9 cellular contexts compared by ENCODE assay signal in the genomic region with DNA sequence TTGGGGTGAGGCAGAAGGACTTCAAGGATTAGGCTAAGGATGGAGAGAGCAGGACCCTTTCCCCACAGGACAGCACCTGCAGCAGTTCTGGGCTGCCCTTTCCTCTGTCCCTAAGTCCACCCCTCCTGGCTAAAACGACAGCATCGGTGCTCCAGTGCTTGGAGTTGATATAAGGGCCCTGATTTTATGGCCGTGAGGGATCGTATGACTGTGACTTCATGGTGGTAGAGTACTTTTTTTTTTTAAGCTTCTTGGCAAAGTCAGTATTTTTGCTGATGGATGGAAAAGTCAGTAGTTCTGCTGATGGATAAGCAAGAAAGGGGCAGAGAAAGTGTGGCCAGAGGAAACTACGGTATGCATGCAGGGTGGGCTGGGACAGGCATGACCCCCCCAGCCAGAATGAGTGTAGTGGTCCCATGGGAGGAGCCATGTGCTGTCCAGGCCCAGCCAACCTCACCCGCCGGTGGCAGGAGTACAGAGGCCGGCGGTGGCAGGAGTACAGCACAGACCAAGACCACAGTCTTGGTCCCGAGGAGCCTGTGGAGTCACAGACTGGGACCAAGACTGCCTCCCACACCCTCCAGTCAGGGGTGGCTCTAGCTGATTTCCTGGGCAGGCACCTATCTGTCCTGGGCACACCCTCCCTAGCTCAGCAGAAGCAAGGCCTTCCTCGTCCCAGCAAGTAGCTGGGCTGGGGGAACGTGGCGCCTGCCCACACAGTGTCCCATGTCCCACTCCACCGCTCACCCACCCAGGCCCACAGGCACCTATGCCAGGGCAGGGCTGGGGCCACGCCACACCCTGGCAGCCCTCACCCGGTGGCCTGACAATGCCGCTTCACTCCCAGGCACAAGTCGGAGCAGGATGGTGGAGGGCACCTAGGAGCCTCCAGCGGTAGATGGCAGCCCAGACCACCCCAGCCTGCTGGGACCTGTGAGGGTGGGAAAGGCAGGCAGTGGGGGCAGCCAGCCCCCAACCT. TPM values are rescaled to one million over a fixed set of nuclear protein-coding genes. Genes with fewer than 3 reads are reported as not detected.
A peak's percentile ranks its signal among the peaks of the same experiment; 100 is the strongest.
DNase-seq lines count a peak whose midpoint lies in the region; ATAC-seq and TF ChIP-seq lines count a peak whose summit lies in the region.
"Had no signal": no experiment of that assay in that cellular context is flagged by ENCODE, and none has a peak within 500 bp of the region (broad histone marks: within the 10 kb centered on the region; RNA-seq: fewer than 3 reads in every experiment).

No MANE protein-coding gene starts in this region.

- peaks cover 0 to 2% of the 10 kb centered on the region in 2 donors for H3K27me3 Mint-ChIP-seq in CD8-positive, alpha-beta memory T cell
- H3K27me3 Mint-ChIP-seq in activated CD4-positive, alpha-beta memory T cell treated with anti-CD3 and anti-CD28 coated beads, Interleukin-2, amount 10 ng/mL, durations not matched to agents 7 days and 5 days = no peaks in the 10 kb centered on the region

- WGBS in lower leg skin, 2 donors = 58 to 69% methylated on average over 18 of the region's 19 CpGs

- H3K4me3 Mint-ChIP-seq in CD8-positive, alpha-beta memory T cell = peak overlapping the region; percentile 69 to 87 (median 75)
- peak overlapping the region; percentile 53 for H3K4me3 Mint-ChIP-seq in activated CD4-positive, alpha-beta memory T cell treated with anti-CD3 and anti-CD28 coated beads, Interleukin-2, amount 10 ng/mL, durations not matched to agents 7 days and 5 days

- ATAC-seq in lower lobe of right lung (no peak), GM19463 (IDR thresholded peaks at IDR 0.05; ENCODE audit: unreplicated experiment) (no peak)

- POLR2A ChIA-PET in CD8-positive, alpha-beta memory T cell (lab: Charles Lee) = interaction anchor here (0.5 to 1.8 kb wide), 7 partner anchors 12 to 84 kb away, joined by 3 to 6 read pairs (median 3); no protein-coding TSS in a partner anchor
- POLR2A ChIA-PET in HEK293 (lab: Yijun Ruan, JAX) = no interaction called here
- POLR2A ChIA-PET in activated CD4-positive, alpha-beta memory T cell treated with anti-CD3 and anti-CD28 coated beads, Interleukin-2, amount 10 ng/mL, durations not matched to agents 7 days and 5 days (lab: Charles Lee) = interaction anchor here (1.4 to 10.7 kb wide), 5 partner anchors 10 to 54 kb away, joined by 3 to 135 read pairs (median 75); a partner anchor contains a TSS

- H3K27me3 ChIP-seq in CD8-positive, alpha-beta memory T cell (ENCODE audit: insufficient read depth, low read length, poor library complexity, severe bottlenecking) = no peaks in the 10 kb centered on the region
- H3K27me3 ChIP-seq in lower lobe of right lung (ENCODE audit: low read depth) = no peaks in the 10 kb centered on the region

- H3K4me1 Mint-ChIP-seq in CD8-positive, alpha-beta memory T cell = peaks cover 94 to 100% (median 100%) of the 10 kb centered on the region in 3 donors
- peaks cover 100% of the 10 kb centered on the region for H3K4me1 Mint-ChIP-seq in activated CD4-positive, alpha-beta memory T cell treated with anti-CD3 and anti-CD28 coated beads, Interleukin-2, amount 10 ng/mL, durations not matched to agents 7 days and 5 days

- H3K27ac ChIP-seq in CD8-positive, alpha-beta memory T cell (ENCODE audit: low read depth, low read length) = peak overlapping the region; percentile 34
- no peak overlapping the region for H3K27ac ChIP-seq in HEK293 (ENCODE audit: extremely low read depth, low read depth, low read length)
- peak overlapping the region; percentile 9 for H3K27ac ChIP-seq in lower lobe of right lung

- no peaks in the 10 kb centered on the region for H3K9me3 Mint-ChIP-seq in CD8-positive, alpha-beta memory T cell
- no peaks in the 10 kb centered on the region for H3K9me3 Mint-ChIP-seq in activated CD4-positive, alpha-beta memory T cell treated with anti-CD3 and anti-CD28 coated beads, Interleukin-2, amount 10 ng/mL, durations not matched to agents 7 days and 5 days

- peak overlapping the region; percentile 10 for H3K4me3 ChIP-seq in CD8-positive, alpha-beta memory T cell (ENCODE audit: low read length)
- no peak overlapping the region for H3K4me3 ChIP-seq in HEK293 (ENCODE audit: low read depth, low read length)
- H3K4me3 ChIP-seq in lower lobe of right lung = no peak overlapping the region
- H3K4me3 ChIP-seq in lower leg skin (ENCODE audit: low read depth, poor library complexity, severe bottlenecking) = no peak overlapping the region

- no peak for TF ChIP-seq POLR2A in lower leg skin (IDR thresholded peaks at IDR 0.05)

- DNase-seq in CD8-positive, alpha-beta memory T cell = no peak
- DNase-seq in activated CD4-positive, alpha-beta memory T cell treated with anti-CD3 and anti-CD28 coated beads, Interleukin-2, amount 10 ng/mL, durations not matched to agents 7 days and 5 days = no peak
- DNase-seq in lower lobe of right lung (no peak), lower leg skin (ENCODE audit: low spot score in 2 of 2) (no peak), GOT3 (lab: John Stamatoyannopoulos, UW) (no peak), AG20443 (ENCODE audit: low spot score) (no peak)
- DNase-seq: NCI-H2081 had no signal

- H3K27ac Mint-ChIP-seq in CD8-positive, alpha-beta memory T cell = peak overlapping the region; percentile 84 to 99 (median 96)
- peak overlapping the region; percentile 94 for H3K27ac Mint-ChIP-seq in activated CD4-positive, alpha-beta memory T cell treated with anti-CD3 and anti-CD28 coated beads, Interleukin-2, amount 10 ng/mL, durations not matched to agents 7 days and 5 days

- H3K9me3 ChIP-seq in CD8-positive, alpha-beta memory T cell (ENCODE audit: low read length) = no peaks in the 10 kb centered on the region
- H3K9me3 ChIP-seq in HEK293 (ENCODE audit: control insufficient read depth, insufficient read depth, low read depth, low read length) = no peaks in the 10 kb centered on the region
- H3K9me3 ChIP-seq in lower lobe of right lung = no peaks in the 10 kb centered on the region

- peaks cover 100% of the 10 kb centered on the region for H3K4me1 ChIP-seq in CD8-positive, alpha-beta memory T cell (ENCODE audit: insufficient read depth, low read length)
- H3K4me1 ChIP-seq in HEK293 (ENCODE audit: control insufficient read depth, insufficient read depth, low read length) (peaks cover 31% of the 10 kb centered on the region), lower lobe of right lung (peaks cover 92% of the 10 kb centered on the region)

- peaks cover 0 to 16% (median 3%) of the 10 kb centered on the region in 3 donors for H3K36me3 Mint-ChIP-seq in CD8-positive, alpha-beta memory T cell
- H3K36me3 Mint-ChIP-seq in activated CD4-positive, alpha-beta memory T cell treated with anti-CD3 and anti-CD28 coated beads, Interleukin-2, amount 10 ng/mL, durations not matched to agents 7 days and 5 days (ENCODE audit: low read depth) = peaks cover 40% of the 10 kb centered on the region

- CTCF ChIA-PET in CD8-positive, alpha-beta memory T cell (lab: Charles Lee) = interaction anchor here (0.7 to 8.2 kb wide), 4 partner anchors 16 to 48 kb away, joined by 3 to 95 read pairs (median 36); a partner anchor contains a TSS
- CTCF ChIA-PET in HEK293 (lab: Yijun Ruan, JAX) = interaction anchor here (1.1 kb wide), 1 partner anchor 46 kb away, joined by 3 read pairs; no protein-coding TSS in a partner anchor
- CTCF ChIA-PET in activated CD4-positive, alpha-beta memory T cell treated with anti-CD3 and anti-CD28 coated beads, Interleukin-2, amount 10 ng/mL, durations not matched to agents 7 days and 5 days (lab: Charles Lee) = interaction anchor here (1.3 to 1.8 kb wide), 3 partner anchors 16 to 49 kb away, joined by 3 to 8 read pairs (median 4); no protein-coding TSS in a partner anchor

- peaks cover 9% of the 10 kb centered on the region for H3K36me3 ChIP-seq in CD8-positive, alpha-beta memory T cell (ENCODE audit: insufficient read depth, low read length)
- H3K36me3 ChIP-seq in HEK293 (ENCODE audit: control insufficient read depth in 2 of 2, insufficient read depth in 1 of 2, low read length in 2 of 2) = no peaks in the 10 kb centered on the region
- H3K36me3 ChIP-seq in lower lobe of right lung = no peaks in the 10 kb centered on the region

- TF ChIP-seq CTCF in HEK293 (tag by site-specific recombination; IDR thresholded peaks at IDR 0.05) = no peak
- TF ChIP-seq CTCF in lower lobe of right lung (IDR thresholded peaks at IDR 0.05) = no peak
- TF ChIP-seq CTCF in lower leg skin (IDR thresholded peaks at IDR 0.05) = no peak

- intact Hi-C loops in lower lobe of right lung (cut with DNase I) (no loop called here), lower leg skin (cut with DNase I; ENCODE audit: low total_unique reads) (no loop called here)

TF ChIP-seq in HEK293, 187 proteins besides CTCF, POLR2A, EP300 and RAD21 (continues in another document):
- 0 out of 2 replicates have a peak, but pooled peaks have one; percentile 52 for TF ChIP-seq ZBTB1 (tag by site-specific recombination; IDR thresholded peaks at IDR 0.05)
- TF ChIP-seq KLF8 (tag by site-specific recombination; IDR thresholded peaks at IDR 0.05) = peak; percentile 54
- TF ChIP-seq ZFP37 (tag by site-specific recombination; IDR thresholded peaks at IDR 0.05) = no peak
- peak; percentile 79 for TF ChIP-seq ZNF24 (tag by site-specific recombination; IDR thresholded peaks at IDR 0.05)
- TF ChIP-seq, protein P1, sequence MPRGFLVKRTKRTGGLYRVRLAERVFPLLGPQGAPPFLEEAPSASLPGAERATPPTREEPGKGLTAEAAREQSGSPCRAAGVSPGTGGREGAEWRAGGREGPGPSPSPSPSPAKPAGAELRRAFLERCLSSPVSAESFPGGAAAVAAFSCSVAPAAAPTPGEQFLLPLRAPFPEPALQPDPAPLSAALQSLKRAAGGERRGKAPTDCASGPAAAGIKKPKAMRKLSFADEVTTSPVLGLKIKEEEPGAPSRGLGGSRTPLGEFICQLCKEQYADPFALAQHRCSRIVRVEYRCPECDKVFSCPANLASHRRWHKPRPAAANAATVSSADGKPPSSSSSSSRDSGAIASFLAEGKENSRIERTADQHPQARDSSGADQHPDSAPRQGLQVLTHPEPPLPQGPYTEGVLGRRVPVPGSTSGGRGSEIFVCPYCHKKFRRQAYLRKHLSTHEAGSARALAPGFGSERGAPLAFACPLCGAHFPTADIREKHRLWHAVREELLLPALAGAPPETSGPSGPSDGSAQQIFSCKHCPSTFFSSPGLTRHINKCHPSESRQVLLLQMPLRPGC (tag by site-specific recombination; IDR thresholded peaks at IDR 0.05) = peak; percentile 50; the same call in 1 of the 2 replicates
- no peak for TF ChIP-seq ZNF560 (tag by site-specific recombination; IDR thresholded peaks at IDR 0.05; ENCODE audit: borderline replicate concordance)
- TF ChIP-seq SETDB1 (IDR thresholded peaks at IDR 0.05; ENCODE audit: insufficient read length, low read length) = no peak
- TF ChIP-seq ZBTB21 (tag by site-specific recombination; IDR thresholded peaks at IDR 0.05) = 0 out of 2 replicates have a peak, but pooled peaks have one; percentile 24
- no peak for TF ChIP-seq HOXD13 (CRISPR knock-in tag; IDR thresholded peaks at IDR 0.05; ENCODE audit: borderline replicate concordance)

RNA-seq across cellular contexts. Expression of a gene that starts 46.3 kb away (rescaled TPM):
- total RNA-seq in CD8-positive, alpha-beta memory T cell = 10 to 100 TPM; 71.7 to 74.1 TPM
- 42.3 TPM for polyA plus RNA-seq in CD8-positive, alpha-beta memory T cell
- total RNA-seq in activated CD4-positive, alpha-beta memory T cell treated with anti-CD3 and anti-CD28 coated beads, Interleukin-2, amount 10 ng/mL, durations not matched to agents 7 days and 5 days = 100 to 1,000 TPM; 168 to 175 TPM
- total RNA-seq in lower lobe of right lung = 45.8 TPM
- 10 to 100 TPM in 2 of 4 donors, 1 to 10 TPM in 2; 8.5 to 21.8 (median 13.4) TPM for total RNA-seq in lower leg skin
